1 cellular context compared by ENCODE assay signal in the genomic region with DNA sequence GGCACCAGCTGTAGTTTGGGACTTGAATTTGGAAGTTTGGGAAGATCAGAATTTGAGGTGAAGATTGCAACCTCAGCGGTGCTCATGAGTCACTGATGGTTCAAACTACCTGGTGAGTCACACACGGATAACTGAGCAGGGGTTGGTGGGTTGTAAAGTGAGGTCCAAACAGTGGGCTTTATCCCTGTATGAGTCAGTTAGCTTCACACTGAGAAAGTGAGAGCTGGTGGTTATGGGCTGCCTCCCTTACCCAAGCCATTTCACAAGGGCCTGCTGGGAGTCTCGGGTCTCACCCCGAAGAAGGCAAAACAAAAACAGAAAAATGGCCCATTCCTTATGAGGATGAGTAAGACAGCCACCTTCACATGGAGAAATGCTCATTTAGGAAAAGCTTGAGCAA.
A peak's percentile ranks its signal among the peaks of the same experiment; 100 is the strongest.
TF ChIP-seq lines count a peak whose summit lies in the region.

No MANE protein-coding gene starts in this region.

TF ChIP-seq in HEK293, 187 proteins besides CTCF, POLR2A, EP300 and RAD21 (continued from another document):
- TF ChIP-seq, protein P1, sequence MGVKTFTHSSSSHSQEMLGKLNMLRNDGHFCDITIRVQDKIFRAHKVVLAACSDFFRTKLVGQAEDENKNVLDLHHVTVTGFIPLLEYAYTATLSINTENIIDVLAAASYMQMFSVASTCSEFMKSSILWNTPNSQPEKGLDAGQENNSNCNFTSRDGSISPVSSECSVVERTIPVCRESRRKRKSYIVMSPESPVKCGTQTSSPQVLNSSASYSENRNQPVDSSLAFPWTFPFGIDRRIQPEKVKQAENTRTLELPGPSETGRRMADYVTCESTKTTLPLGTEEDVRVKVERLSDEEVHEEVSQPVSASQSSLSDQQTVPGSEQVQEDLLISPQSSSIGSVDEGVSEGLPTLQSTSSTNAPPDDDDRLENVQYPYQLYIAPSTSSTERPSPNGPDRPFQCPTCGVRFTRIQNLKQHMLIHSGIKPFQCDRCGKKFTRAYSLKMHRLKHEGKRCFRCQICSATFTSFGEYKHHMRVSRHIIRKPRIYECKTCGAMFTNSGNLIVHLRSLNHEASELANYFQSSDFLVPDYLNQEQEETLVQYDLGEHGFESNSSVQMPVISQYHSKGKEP (tag by site-specific recombination; IDR thresholded peaks at IDR 0.05): no peak
- TF ChIP-seq, protein P2, sequence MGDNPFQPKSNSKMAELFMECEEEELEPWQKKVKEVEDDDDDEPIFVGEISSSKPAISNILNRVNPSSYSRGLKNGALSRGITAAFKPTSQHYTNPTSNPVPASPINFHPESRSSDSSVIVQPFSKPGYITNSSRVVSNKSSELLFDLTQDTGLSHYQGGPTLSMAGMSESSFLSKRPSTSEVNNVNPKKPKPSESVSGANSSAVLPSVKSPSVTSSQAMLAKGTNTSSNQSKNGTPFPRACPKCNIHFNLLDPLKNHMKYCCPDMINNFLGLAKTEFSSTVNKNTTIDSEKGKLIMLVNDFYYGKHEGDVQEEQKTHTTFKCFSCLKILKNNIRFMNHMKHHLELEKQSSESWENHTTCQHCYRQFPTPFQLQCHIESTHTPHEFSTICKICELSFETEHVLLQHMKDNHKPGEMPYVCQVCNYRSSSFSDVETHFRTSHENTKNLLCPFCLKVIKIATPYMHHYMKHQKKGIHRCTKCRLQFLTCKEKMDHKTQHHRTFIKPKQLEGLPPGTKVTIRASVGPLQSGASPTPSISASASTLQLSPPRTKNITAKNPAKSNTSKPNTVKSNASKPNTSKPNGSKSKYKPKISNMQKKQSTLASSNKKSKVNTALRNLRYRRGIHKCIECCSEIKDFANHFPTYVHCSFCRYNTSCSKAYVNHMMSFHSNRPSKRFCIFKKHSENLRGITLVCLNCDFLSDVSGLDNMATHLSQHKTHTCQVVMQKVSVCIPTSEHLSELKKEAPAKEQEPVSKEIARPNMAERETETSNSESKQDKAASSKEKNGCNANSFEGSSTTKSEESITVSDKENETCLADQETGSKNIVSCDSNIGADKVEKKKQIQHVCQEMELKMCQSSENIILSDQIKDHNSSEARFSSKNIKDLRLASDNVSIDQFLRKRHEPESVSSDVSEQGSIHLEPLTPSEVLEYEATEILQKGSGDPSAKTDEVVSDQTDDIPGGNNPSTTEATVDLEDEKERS (tag by site-specific recombination; IDR thresholded peaks at IDR 0.05): no peak
- TF ChIP-seq ZNF600 (tag by site-specific recombination; IDR thresholded peaks at IDR 0.05): peak; percentile 40; the same call in 1 of the 2 replicates
- TF ChIP-seq ZNF184 (tag by site-specific recombination; IDR thresholded peaks at IDR 0.05): 0 out of 2 replicates have a peak, but pooled peaks have one; percentile 20
- no peak for TF ChIP-seq ZNF837 (tag by site-specific recombination; IDR thresholded peaks at IDR 0.05)
- TF ChIP-seq, protein P3, sequence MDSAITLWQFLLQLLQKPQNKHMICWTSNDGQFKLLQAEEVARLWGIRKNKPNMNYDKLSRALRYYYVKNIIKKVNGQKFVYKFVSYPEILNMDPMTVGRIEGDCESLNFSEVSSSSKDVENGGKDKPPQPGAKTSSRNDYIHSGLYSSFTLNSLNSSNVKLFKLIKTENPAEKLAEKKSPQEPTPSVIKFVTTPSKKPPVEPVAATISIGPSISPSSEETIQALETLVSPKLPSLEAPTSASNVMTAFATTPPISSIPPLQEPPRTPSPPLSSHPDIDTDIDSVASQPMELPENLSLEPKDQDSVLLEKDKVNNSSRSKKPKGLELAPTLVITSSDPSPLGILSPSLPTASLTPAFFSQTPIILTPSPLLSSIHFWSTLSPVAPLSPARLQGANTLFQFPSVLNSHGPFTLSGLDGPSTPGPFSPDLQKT (IDR thresholded peaks at IDR 0.05; ENCODE audit: borderline replicate concordance, low read depth, low read length): no peak
- peak; percentile 50; the same call in 1 of the 2 replicates for TF ChIP-seq ZNF660 (tag by site-specific recombination; IDR thresholded peaks at IDR 0.05)
- no peak for TF ChIP-seq ZNF404 (tag by site-specific recombination; IDR thresholded peaks at IDR 0.05)
- no peak for TF ChIP-seq ZNF223 (tag by site-specific recombination; IDR thresholded peaks at IDR 0.05)
- no peak for TF ChIP-seq BCL11A (tag by site-specific recombination; IDR thresholded peaks at IDR 0.05; ENCODE audit: low read depth)
- TF ChIP-seq RBAK (tag by site-specific recombination; IDR thresholded peaks at IDR 0.05): 0 out of 2 replicates have a peak, but pooled peaks have one; percentile 14
- TF ChIP-seq, protein P4, sequence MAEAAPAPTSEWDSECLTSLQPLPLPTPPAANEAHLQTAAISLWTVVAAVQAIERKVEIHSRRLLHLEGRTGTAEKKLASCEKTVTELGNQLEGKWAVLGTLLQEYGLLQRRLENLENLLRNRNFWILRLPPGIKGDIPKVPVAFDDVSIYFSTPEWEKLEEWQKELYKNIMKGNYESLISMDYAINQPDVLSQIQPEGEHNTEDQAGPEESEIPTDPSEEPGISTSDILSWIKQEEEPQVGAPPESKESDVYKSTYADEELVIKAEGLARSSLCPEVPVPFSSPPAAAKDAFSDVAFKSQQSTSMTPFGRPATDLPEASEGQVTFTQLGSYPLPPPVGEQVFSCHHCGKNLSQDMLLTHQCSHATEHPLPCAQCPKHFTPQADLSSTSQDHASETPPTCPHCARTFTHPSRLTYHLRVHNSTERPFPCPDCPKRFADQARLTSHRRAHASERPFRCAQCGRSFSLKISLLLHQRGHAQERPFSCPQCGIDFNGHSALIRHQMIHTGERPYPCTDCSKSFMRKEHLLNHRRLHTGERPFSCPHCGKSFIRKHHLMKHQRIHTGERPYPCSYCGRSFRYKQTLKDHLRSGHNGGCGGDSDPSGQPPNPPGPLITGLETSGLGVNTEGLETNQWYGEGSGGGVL (tag by site-specific recombination; IDR thresholded peaks at IDR 0.05): peak; percentile 11; the same call in 1 of the 2 replicates
- peak; percentile 24; the same call in 1 of the 2 replicates for TF ChIP-seq SP7 (tag by site-specific recombination; IDR thresholded peaks at IDR 0.05)
- no peak for TF ChIP-seq ZNF274 (IDR thresholded peaks at IDR 0.05; ENCODE audit: low read length)
- no peak for TF ChIP-seq ZNF274 (tag by site-specific recombination; IDR thresholded peaks at IDR 0.05; ENCODE audit: borderline replicate concordance)
- TF ChIP-seq ZNF629 (tag by site-specific recombination; IDR thresholded peaks at IDR 0.05): peak; percentile 59
